1 cellular context compared by ENCODE assay signal in genomic region chr20:25247100-25247665, GRCh38.
TF ChIP-seq lines count a peak whose summit lies in the region.

No MANE protein-coding gene starts in this region.

TF ChIP-seq in HepG2, 621 proteins besides CTCF, POLR2A, EP300 and RAD21 (continued from another document and continues in another):
- TF ChIP-seq FOXP4 (CRISPR knock-in tag; IDR thresholded peaks at IDR 0.05) (peak; percentile 47; the same call in 1 of the 2 replicates), ELF1 (CRISPR knock-in tag; IDR thresholded peaks at IDR 0.05) (no peak), CBX1 (IDR thresholded peaks at IDR 0.05; ENCODE audit: low read depth) (no peak), HNRNPLL (IDR thresholded peaks at IDR 0.05; ENCODE audit: low read depth, low read length, poor library complexity, severe bottlenecking) (no peak), KLF6 (CRISPR knock-in tag; IDR thresholded peaks at IDR 0.05) (no peak), ASH2L (IDR thresholded peaks at IDR 0.05; ENCODE audit: insufficient read length, low read depth, low read length) (peak; percentile 58), ATM (IDR thresholded peaks at IDR 0.05; ENCODE audit: borderline replicate concordance) (no peak), THAP11 (CRISPR knock-in tag; IDR thresholded peaks at IDR 0.05) (no peak), MAX (IDR thresholded peaks at IDR 0.05) (peak; percentile 74; the same call in 1 of the 2 replicates), GRHL1 (CRISPR knock-in tag; conservative IDR thresholded peaks at IDR 0.05) (no peak), ZXDC (CRISPR knock-in tag; IDR thresholded peaks at IDR 0.05) (no peak), NR1H2 (CRISPR knock-in tag; IDR thresholded peaks at IDR 0.05; ENCODE audit: borderline replicate concordance, low read depth) (no peak), ZNF558 (CRISPR knock-in tag; IDR thresholded peaks at IDR 0.05; ENCODE audit: borderline replicate concordance) (no peak), CHD2 (IDR thresholded peaks at IDR 0.05; ENCODE audit: low read depth, low read length) (no peak), SNRNP70 (IDR thresholded peaks at IDR 0.05; ENCODE audit: low read depth, low read length) (no peak), ISL2 (CRISPR knock-in tag; IDR thresholded peaks at IDR 0.05) (peak; percentile 23; the same call in 1 of the 2 replicates), ZBTB49 (CRISPR knock-in tag; IDR thresholded peaks at IDR 0.05; ENCODE audit: borderline replicate concordance) (no peak), PITX1 (CRISPR knock-in tag; IDR thresholded peaks at IDR 0.05) (no peak; the same call in 1 of the 2 replicates), ZNF20 (CRISPR knock-in tag; IDR thresholded peaks at IDR 0.05) (peak; percentile 30; the same call in 1 of the 2 replicates), TOE1 (CRISPR knock-in tag; IDR thresholded peaks at IDR 0.05) (no peak), RARG (CRISPR knock-in tag; IDR thresholded peaks at IDR 0.05; ENCODE audit: low read depth) (0 out of 2 replicates have a peak, but pooled peaks have one; percentile 21), SKIL (CRISPR knock-in tag; IDR thresholded peaks at IDR 0.05; ENCODE audit: borderline replicate concordance) (no peak), NFIB (CRISPR knock-in tag; IDR thresholded peaks at IDR 0.05; ENCODE audit: borderline replicate concordance) (no peak), ZNF343 (CRISPR knock-in tag; IDR thresholded peaks at IDR 0.05) (no peak; the same call in 1 of the 2 replicates), ZNF230 (CRISPR knock-in tag; IDR thresholded peaks at IDR 0.05) (no peak; the same call in 1 of the 2 replicates), KDM5B (CRISPR knock-in tag; IDR thresholded peaks at IDR 0.05; ENCODE audit: borderline replicate concordance) (peak; percentile 49; the same call in 1 of the 2 replicates), SSRP1 (CRISPR knock-in tag; IDR thresholded peaks at IDR 0.05) (peak; percentile 92; the same call in 1 of the 2 replicates), ZNF274 (CRISPR knock-in tag; IDR thresholded peaks at IDR 0.05) (0 out of 2 replicates have a peak, but pooled peaks have one; percentile 58), GMEB1 (CRISPR knock-in tag; IDR thresholded peaks at IDR 0.05; ENCODE audit: borderline replicate concordance) (no peak), ZNF3 (CRISPR knock-in tag; IDR thresholded peaks at IDR 0.05) (no peak; the same call in 1 of the 2 replicates), ZBTB8A (CRISPR knock-in tag; IDR thresholded peaks at IDR 0.05; ENCODE audit: borderline replicate concordance, low read depth) (no peak), SAP130 (CRISPR knock-in tag; IDR thresholded peaks at IDR 0.05; ENCODE audit: low read depth) (peak; percentile 78), REXO4 (CRISPR knock-in tag; IDR thresholded peaks at IDR 0.05; ENCODE audit: borderline replicate concordance) (0 out of 2 replicates have a peak, but pooled peaks have one; percentile 53), LRRFIP1 (CRISPR knock-in tag; conservative IDR thresholded peaks at IDR 0.05) (no peak)
- TF ChIP-seq, protein P1, sequence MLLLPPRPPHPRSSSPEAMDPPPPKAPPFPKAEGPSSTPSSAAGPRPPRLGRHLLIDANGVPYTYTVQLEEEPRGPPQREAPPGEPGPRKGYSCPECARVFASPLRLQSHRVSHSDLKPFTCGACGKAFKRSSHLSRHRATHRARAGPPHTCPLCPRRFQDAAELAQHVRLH (CRISPR knock-in tag; IDR thresholded peaks at IDR 0.05; ENCODE audit: borderline replicate concordance, low read depth): no peak; the same call in 1 of the 2 replicates
- TF ChIP-seq, protein P2, sequence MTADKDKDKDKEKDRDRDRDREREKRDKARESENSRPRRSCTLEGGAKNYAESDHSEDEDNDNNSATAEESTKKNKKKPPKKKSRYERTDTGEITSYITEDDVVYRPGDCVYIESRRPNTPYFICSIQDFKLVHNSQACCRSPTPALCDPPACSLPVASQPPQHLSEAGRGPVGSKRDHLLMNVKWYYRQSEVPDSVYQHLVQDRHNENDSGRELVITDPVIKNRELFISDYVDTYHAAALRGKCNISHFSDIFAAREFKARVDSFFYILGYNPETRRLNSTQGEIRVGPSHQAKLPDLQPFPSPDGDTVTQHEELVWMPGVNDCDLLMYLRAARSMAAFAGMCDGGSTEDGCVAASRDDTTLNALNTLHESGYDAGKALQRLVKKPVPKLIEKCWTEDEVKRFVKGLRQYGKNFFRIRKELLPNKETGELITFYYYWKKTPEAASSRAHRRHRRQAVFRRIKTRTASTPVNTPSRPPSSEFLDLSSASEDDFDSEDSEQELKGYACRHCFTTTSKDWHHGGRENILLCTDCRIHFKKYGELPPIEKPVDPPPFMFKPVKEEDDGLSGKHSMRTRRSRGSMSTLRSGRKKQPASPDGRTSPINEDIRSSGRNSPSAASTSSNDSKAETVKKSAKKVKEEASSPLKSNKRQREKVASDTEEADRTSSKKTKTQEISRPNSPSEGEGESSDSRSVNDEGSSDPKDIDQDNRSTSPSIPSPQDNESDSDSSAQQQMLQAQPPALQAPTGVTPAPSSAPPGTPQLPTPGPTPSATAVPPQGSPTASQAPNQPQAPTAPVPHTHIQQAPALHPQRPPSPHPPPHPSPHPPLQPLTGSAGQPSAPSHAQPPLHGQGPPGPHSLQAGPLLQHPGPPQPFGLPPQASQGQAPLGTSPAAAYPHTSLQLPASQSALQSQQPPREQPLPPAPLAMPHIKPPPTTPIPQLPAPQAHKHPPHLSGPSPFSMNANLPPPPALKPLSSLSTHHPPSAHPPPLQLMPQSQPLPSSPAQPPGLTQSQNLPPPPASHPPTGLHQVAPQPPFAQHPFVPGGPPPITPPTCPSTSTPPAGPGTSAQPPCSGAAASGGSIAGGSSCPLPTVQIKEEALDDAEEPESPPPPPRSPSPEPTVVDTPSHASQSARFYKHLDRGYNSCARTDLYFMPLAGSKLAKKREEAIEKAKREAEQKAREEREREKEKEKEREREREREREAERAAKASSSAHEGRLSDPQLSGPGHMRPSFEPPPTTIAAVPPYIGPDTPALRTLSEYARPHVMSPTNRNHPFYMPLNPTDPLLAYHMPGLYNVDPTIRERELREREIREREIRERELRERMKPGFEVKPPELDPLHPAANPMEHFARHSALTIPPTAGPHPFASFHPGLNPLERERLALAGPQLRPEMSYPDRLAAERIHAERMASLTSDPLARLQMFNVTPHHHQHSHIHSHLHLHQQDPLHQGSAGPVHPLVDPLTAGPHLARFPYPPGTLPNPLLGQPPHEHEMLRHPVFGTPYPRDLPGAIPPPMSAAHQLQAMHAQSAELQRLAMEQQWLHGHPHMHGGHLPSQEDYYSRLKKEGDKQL (CRISPR knock-in tag; IDR thresholded peaks at IDR 0.05; ENCODE audit: low read depth): no peak
